Comparison of ENCODE assay signal across 8 cellular contexts in the genomic region with DNA sequence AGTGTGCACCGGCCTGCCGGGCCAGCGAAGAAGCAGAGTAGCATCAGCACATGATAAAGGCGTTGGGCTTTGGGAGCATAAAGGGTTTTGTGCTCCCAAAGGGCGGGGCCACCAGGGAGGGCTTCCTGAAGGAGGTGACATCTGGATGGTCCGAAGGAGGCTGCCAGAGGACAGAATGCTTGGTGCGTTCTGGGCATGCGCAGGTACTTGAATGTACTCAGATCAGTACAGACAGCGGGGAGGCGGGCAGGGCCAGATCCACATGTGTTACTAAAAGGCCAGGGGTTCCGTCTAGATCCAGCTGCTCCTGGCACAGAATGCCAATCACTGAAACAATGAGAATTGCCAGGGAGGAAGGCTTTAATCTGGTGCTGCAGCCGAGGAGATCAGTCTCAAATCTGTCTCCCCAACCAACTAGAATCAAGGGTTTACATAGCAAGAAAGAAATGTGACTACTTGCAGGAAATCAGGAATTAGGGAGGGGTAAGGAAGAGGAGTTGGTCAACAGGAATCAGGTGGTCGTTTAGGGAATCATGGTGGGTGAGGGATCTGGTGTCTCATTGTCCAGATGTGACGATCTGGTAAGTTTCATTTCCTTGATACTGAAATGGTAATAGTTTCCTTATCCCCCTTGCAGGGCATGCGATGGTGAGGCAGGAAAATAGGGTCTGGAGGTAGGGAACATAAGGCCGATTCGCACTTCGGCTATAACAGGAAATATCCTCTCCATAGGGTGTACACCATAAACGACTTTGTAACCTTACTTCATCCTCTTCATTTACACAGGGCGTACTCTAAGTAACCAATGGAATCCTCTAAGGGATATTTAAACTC. TPM values are rescaled to one million over a fixed set of nuclear protein-coding genes. Genes with fewer than 3 reads are reported as not detected.
DNase-seq lines count a peak whose midpoint lies in the region; ATAC-seq, FAIRE-seq and TF ChIP-seq lines count a peak whose summit lies in the region.

A gene with protein sequence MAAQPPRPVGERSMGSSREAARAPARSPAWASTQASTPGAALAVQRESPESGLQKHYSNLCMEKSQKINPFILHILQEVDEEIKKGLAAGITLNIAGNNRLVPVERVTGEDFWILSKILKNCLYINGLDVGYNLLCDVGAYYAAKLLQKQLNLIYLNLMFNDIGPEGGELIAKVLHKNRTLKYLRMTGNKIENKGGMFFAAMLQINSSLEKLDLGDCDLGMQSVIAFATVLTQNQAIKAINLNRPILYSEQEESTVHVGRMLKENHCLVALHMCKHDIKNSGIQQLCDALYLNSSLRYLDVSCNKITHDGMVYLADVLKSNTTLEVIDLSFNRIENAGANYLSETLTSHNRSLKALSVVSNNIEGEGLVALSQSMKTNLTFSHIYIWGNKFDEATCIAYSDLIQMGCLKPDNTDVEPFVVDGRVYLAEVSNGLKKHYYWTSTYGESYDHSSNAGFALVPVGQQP (minus strand): TSS at position 61 of the 834 bp plus-strand sequence. CDS start 356 bp downstream, outside the sequence.
A gene (plus strand): TSS at position 27 of the 834 bp plus-strand sequence. CDS start 9,052 bp downstream, outside the sequence.

- TF ChIP-seq POLR2A in A549 (IDR thresholded peaks at IDR 0.05; ENCODE audit: low read length) = no peak

- H3K9me3 ChIP-seq in A549 (peaks cover 8% of the 10 kb centered on the region), mucosa of descending colon (no peaks in the 10 kb centered on the region)

- peaks cover 9% of the 10 kb centered on the region for H3K9me3 Mint-ChIP-seq in activated CD4-positive, alpha-beta memory T cell treated with anti-CD3 and anti-CD28 coated beads, Interleukin-2, amount 10 ng/mL, durations not matched to agents 7 days and 5 days

- no peak for FAIRE-seq in A549 (lab: Jason Lieb, UNC)

- no peaks in the 10 kb centered on the region for H3K36me3 ChIP-seq in mucosa of descending colon (ENCODE audit: low read depth)

- peaks cover 16% of the 10 kb centered on the region for H3K27me3 Mint-ChIP-seq in activated CD4-positive, alpha-beta memory T cell treated with anti-CD3 and anti-CD28 coated beads, Interleukin-2, amount 10 ng/mL, durations not matched to agents 7 days and 5 days

- peaks cover 51% of the 10 kb centered on the region for H3K4me1 Mint-ChIP-seq in activated CD4-positive, alpha-beta memory T cell treated with anti-CD3 and anti-CD28 coated beads, Interleukin-2, amount 10 ng/mL, durations not matched to agents 7 days and 5 days

- H3K4me2 ChIP-seq in A549 = peak within 1 kb of the TSS; percentile 68

- peaks cover 11% of the 10 kb centered on the region for H3K36me3 Mint-ChIP-seq in activated CD4-positive, alpha-beta memory T cell treated with anti-CD3 and anti-CD28 coated beads, Interleukin-2, amount 10 ng/mL, durations not matched to agents 7 days and 5 days (ENCODE audit: low read depth)

- H3K4me3 ChIP-seq in A549 (peak within 1 kb of the TSS; percentile 28; the same call in 2 of the 3 replicates), epithelial cell of esophagus (ENCODE audit: low read length) (peak within 1 kb of the TSS; percentile 46), mucosa of descending colon (no peak within 1 kb of the TSS)

- H3K27ac Mint-ChIP-seq in activated CD4-positive, alpha-beta memory T cell treated with anti-CD3 and anti-CD28 coated beads, Interleukin-2, amount 10 ng/mL, durations not matched to agents 7 days and 5 days = peak within 1 kb of the TSS; percentile 83

- POLR2A ChIA-PET in A549 (lab: Yijun Ruan, JAX) = no interaction called here
- POLR2A ChIA-PET in activated CD4-positive, alpha-beta memory T cell treated with anti-CD3 and anti-CD28 coated beads, Interleukin-2, amount 10 ng/mL, durations not matched to agents 7 days and 5 days (lab: Charles Lee) = interaction anchor here (1.0 to 6.4 kb wide), 9 partner anchors 10 to 1056 kb away, joined by 3 to 83 read pairs (median 6); a partner anchor contains a TSS

- TF ChIP-seq RAD21 in A549 (conservative IDR thresholded peaks at IDR 0.05 in 1 of 2, IDR thresholded peaks at IDR 0.05 in 1 of 2) = no peak

- DNase-seq in A549 (ENCODE audit: low read depth in 1 of 2, low spot score in 1 of 2) (no peak), NCI-H526 (lab: John Stamatoyannopoulos, UW) (peak; percentile 50 to 89), epithelial cell of esophagus (ENCODE audit: low read depth) (peak; percentile 59), mucosa of descending colon (peak; percentile 73 to 88 (median 82))
- peak; percentile 85 for DNase-seq in activated CD4-positive, alpha-beta memory T cell treated with anti-CD3 and anti-CD28 coated beads, Interleukin-2, amount 10 ng/mL, durations not matched to agents 7 days and 5 days
- peak; percentile 42 to 46 for DNase-seq in stimulated activated CD8-positive, alpha-beta memory T cell treated with anti-CD3 and anti-CD28 coated beads, Interleukin-4, amount 100 ng/mL, for 4 hours (ENCODE audit: low read depth in 2 of 2, low spot score in 1 of 2)

- H3K27ac ChIP-seq in A549 = 0 out of 6 replicates have a peak within 1 kb of the TSS, but pooled peaks of 1 of the 2 experiments have one; percentile 17

- peak in 1 of 2 experiments; percentile 16; a peak in 2 of 6 replicates for ATAC-seq in A549
- ATAC-seq in GM18870 (IDR thresholded peaks at IDR 0.05; ENCODE audit: unreplicated experiment) = peak; percentile 43
- peak; percentile 56 for ATAC-seq in HG03175 (IDR thresholded peaks at IDR 0.05; ENCODE audit: unreplicated experiment)
- peak; percentile 81 for ATAC-seq in mucosa of descending colon

- TF ChIP-seq EP300 in A549 (IDR thresholded peaks at IDR 0.05) = no peak

- WGBS in A549 (ENCODE audit: missing lambda C conversion rate) = 82% methylated on average over 19 of the region's 20 CpGs

- intact Hi-C loops in mucosa of descending colon (cut with DNase I, micrococcal nuclease) = no loop called here

- CTCF ChIA-PET in A549 (lab: Yijun Ruan, JAX) = interaction anchor here (1.4 kb wide), 1 partner anchor 10 kb away, joined by 3 read pairs; no protein-coding TSS in a partner anchor
- CTCF ChIA-PET in activated CD4-positive, alpha-beta memory T cell treated with anti-CD3 and anti-CD28 coated beads, Interleukin-2, amount 10 ng/mL, durations not matched to agents 7 days and 5 days (lab: Charles Lee) = interaction anchor here (1.2 to 3.0 kb wide), 7 partner anchors 8 to 154 kb away, joined by 3 to 10 read pairs (median 3); a partner anchor contains a TSS

- TF ChIP-seq CTCF in A549 (IDR thresholded peaks at IDR 0.05) (no peak), epithelial cell of esophagus (IDR thresholded peaks at IDR 0.05; ENCODE audit: insufficient read depth, low read depth, low read length, missing control alignments) (no peak), mucosa of descending colon (IDR thresholded peaks at IDR 0.05) (no peak)

- H3K4me3 Mint-ChIP-seq in activated CD4-positive, alpha-beta memory T cell treated with anti-CD3 and anti-CD28 coated beads, Interleukin-2, amount 10 ng/mL, durations not matched to agents 7 days and 5 days = peak within 1 kb of the TSS; percentile 70

- H3K4me1 ChIP-seq in A549 = no peaks in the 10 kb centered on the region
- H3K4me1 ChIP-seq in mucosa of descending colon (ENCODE audit: low read depth) = peaks cover 10% of the 10 kb centered on the region

TF ChIP-seq in A549, 52 proteins besides CTCF, POLR2A, EP300 and RAD21:
- TF ChIP-seq POLR2AphosphoS2 (conservative IDR thresholded peaks at IDR 0.05; ENCODE audit: low read length) = no peak
- no peak for TF ChIP-seq ZC3H11A (IDR thresholded peaks at IDR 0.05)
- TF ChIP-seq RCOR1 (IDR thresholded peaks at IDR 0.05; ENCODE audit: low read depth, low read length) = no peak
- no peak for TF ChIP-seq CEBPB (IDR thresholded peaks at IDR 0.05)
- TF ChIP-seq CBX2 (IDR thresholded peaks at IDR 0.05; ENCODE audit: borderline replicate concordance, low read depth) = no peak
- TF ChIP-seq JUNB (IDR thresholded peaks at IDR 0.05) = no peak
- no peak for TF ChIP-seq EHMT2 (IDR thresholded peaks at IDR 0.05; ENCODE audit: low read depth)
TF ChIP-seq in A549: peak in this region for 0.

RNA-seq across cellular contexts. Expression of the first gene that starts in this region (rescaled TPM):
- polyA plus RNA-seq in A549 (2011; rRNA removed) (not detected in 2 replicates), A549 (2017; fragmentation: RNase III; extraction: RNeasy Plus Mini Kit Qiagen cat#74134 plus additional on column Dnase treatment) (not detected in 3 replicates)
- polyA plus RNA-seq in A549 (2012; cell fraction: cytosol; rRNA removed) = not detected in 2 replicates
- not detected in 2 replicates for polyA plus RNA-seq in A549 (2012; cell fraction: nucleus; rRNA removed)
- polyA minus RNA-seq in A549 (2011; rRNA and poly(A)+ RNA removed) = not detected in 2 replicates
- total RNA-seq in activated CD4-positive, alpha-beta memory T cell treated with anti-CD3 and anti-CD28 coated beads, Interleukin-2, amount 10 ng/mL, durations not matched to agents 7 days and 5 days = 1 to 10 TPM; 5.6 to 6.0 TPM
- 1 to 10 TPM in 1 of 3 donors, under 1 TPM in 2; 0.49 to 1.6 (median 0.67) TPM for total RNA-seq in mucosa of descending colon

RNA-seq across cellular contexts. Expression of the second gene that starts in this region (rescaled TPM):
- polyA plus RNA-seq in A549 (2011; rRNA removed) (not detected in 2 replicates), A549 (2017; fragmentation: RNase III; extraction: RNeasy Plus Mini Kit Qiagen cat#74134 plus additional on column Dnase treatment) (not detected in 3 replicates)
- not detected in 2 replicates for polyA plus RNA-seq in A549 (2012; cell fraction: cytosol; rRNA removed)
- polyA plus RNA-seq in A549 (2012; cell fraction: nucleus; rRNA removed) = not detected in 2 replicates
- polyA minus RNA-seq in A549 (2011; rRNA and poly(A)+ RNA removed) = not detected in 2 replicates
- total RNA-seq in activated CD4-positive, alpha-beta memory T cell treated with anti-CD3 and anti-CD28 coated beads, Interleukin-2, amount 10 ng/mL, durations not matched to agents 7 days and 5 days = not detected
- under 1 TPM in 1 of 3 donors, not detected in 2; 0.22 TPM for total RNA-seq in mucosa of descending colon

Comparison
In these comparisons a context has a peak if more than half of its experiments do, and no peak if none do; other contexts are left out.
1. DNase-seq: peak in NCI-H526 (2 of 2), activated CD4-positive, alpha-beta memory T cell treated with anti-CD3 and anti-CD28 coated beads, Interleukin-2, amount 10 ng/mL, durations not matched to agents 7 days and 5 days (single experiment), epithelial cell of esophagus (single experiment), mucosa of descending colon (3 of 3) and stimulated activated CD8-positive, alpha-beta memory T cell treated with anti-CD3 and anti-CD28 coated beads, Interleukin-4, amount 100 ng/mL, for 4 hours (2 of 2); none in A549 (0 of 2).